9 cellular contexts compared by ENCODE assay signal in the genomic region with DNA sequence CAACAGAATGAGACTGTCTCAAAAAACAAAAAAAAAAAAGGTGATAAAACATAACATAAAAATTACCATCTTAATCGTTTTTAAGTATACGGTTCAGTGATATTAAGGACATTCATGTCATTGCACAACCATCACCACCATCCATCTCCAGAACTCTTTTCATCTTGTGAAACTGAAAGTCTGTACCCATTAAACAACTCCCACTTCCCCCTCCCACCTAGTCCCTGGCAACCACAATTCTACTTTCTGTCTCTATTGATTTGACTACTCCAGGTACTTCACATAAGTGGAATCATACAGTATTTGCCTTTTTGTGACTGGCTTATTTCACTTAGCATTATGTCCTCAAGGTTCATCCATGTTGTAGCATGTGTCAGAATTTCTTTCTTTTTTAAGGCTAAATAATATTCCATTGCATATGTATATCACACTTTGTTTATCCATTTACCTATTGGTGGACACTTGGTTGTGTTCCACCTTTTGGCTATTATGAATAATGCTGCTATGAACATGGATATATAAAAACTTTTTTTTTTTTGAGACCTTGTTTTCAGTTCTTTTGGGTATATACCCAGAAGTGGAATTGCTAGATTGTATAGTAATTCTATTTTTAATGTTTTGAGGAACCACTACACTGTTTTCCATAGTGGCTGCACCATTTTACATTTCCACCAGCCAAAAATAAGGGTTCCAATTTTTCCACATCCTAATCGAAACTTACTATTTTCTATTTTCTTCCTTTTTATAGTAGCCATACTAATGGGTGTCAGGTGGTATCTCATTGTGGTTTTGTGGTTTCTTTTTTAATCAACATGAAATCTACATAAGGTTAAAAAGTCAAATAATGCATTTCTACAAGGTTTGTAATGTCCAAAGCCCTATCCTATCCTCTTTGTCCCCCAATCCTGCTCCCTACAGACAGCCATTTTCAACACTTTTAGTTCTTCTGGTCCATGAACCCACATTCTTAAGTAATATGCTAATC. TPM values are rescaled to one million over a fixed set of nuclear protein-coding genes. Genes with fewer than 3 reads are reported as not detected.
DNase-seq lines count a peak whose midpoint lies in the region; ATAC-seq and TF ChIP-seq lines count a peak whose summit lies in the region.
"Had no signal": no experiment of that assay in that cellular context is flagged by ENCODE, and none has a peak within 500 bp of the region (broad histone marks: within the 10 kb centered on the region; RNA-seq: fewer than 3 reads in every experiment).

No MANE protein-coding gene starts in this region.

- 77 to 79% methylated on average over 3 of the region's 3 CpGs for WGBS in lower leg skin, 2 donors

- no peaks in the 10 kb centered on the region for H3K9me3 Mint-ChIP-seq in activated naive CD4-positive, alpha-beta T cell treated with anti-CD3 and anti-CD28 coated beads, Interleukin-2, amount 50 U/mL, for 72 hours

- intact Hi-C loops in lower leg skin (cut with DNase I; ENCODE audit: low total_unique reads) = loop anchor here (5.0 kb wide), 1 partner anchor 276 kb away; no protein-coding TSS in a partner anchor

- TF ChIP-seq CTCF in GM12864 (IDR thresholded peaks at IDR 0.05; ENCODE audit: low read depth, low read length, missing control alignments) = no peak
- TF ChIP-seq CTCF in lower leg skin (IDR thresholded peaks at IDR 0.05) = no peak
- TF ChIP-seq CTCF in WERI-Rb-1 (IDR thresholded peaks at IDR 0.05; ENCODE audit: low read depth, low read length) = no peak

- H3K4me3 ChIP-seq in GM12864 (ENCODE audit: low read depth, low read length) (no peak overlapping the region), lower leg skin (ENCODE audit: low read depth, poor library complexity, severe bottlenecking) (no peak overlapping the region), WERI-Rb-1 (ENCODE audit: low read depth, low read length) (no peak overlapping the region)

- no peak for TF ChIP-seq POLR2A in lower leg skin (IDR thresholded peaks at IDR 0.05)

- H3K9me3 ChIP-seq in WERI-Rb-1 (ENCODE audit: severe bottlenecking) = no peaks in the 10 kb centered on the region

- H3K27me3 ChIP-seq in WERI-Rb-1 (ENCODE audit: insufficient read depth, low read depth, severe bottlenecking) = no peaks in the 10 kb centered on the region

- H3K36me3 Mint-ChIP-seq in activated naive CD4-positive, alpha-beta T cell treated with anti-CD3 and anti-CD28 coated beads, Interleukin-2, amount 50 U/mL, for 72 hours = no peaks in the 10 kb centered on the region

- no peak overlapping the region for H3K27ac ChIP-seq in WERI-Rb-1
- H3K27ac ChIP-seq: SJSA1 had no signal

- H3K36me3 ChIP-seq in WERI-Rb-1 = no peaks in the 10 kb centered on the region
- H3K36me3 ChIP-seq: SJSA1 had no signal

- peak overlapping the region in 1 of 2 donors; percentile 52 for H3K27ac Mint-ChIP-seq in activated naive CD4-positive, alpha-beta T cell treated with anti-CD3 and anti-CD28 coated beads, Interleukin-2, amount 50 U/mL, for 72 hours

- ATAC-seq in GM21515 (IDR thresholded peaks at IDR 0.05; ENCODE audit: unreplicated experiment) = peak; percentile 95
- ATAC-seq in HG03558 (IDR thresholded peaks at IDR 0.05; ENCODE audit: extremely low read depth, unreplicated experiment) = peak; percentile 86
- peak; percentile 97 to 98 for ATAC-seq in activated naive CD4-positive, alpha-beta T cell treated with anti-CD3 and anti-CD28 coated beads, Interleukin-2, amount 50 U/mL, for 72 hours

- DNase-seq in GM12864 (ENCODE audit: low read depth) = peak; percentile 73
- peak in 1 of 2 donors; percentile 35 for DNase-seq in activated naive CD4-positive, alpha-beta T cell treated with anti-CD3 and anti-CD28 coated beads, Interleukin-2, amount 50 U/mL, for 72 hours (ENCODE audit: low spot score in 2 of 2)
- DNase-seq in lower leg skin (ENCODE audit: low spot score in 2 of 2) = no peak
- no peak for DNase-seq in WERI-Rb-1
- no peak for DNase-seq in kidney glomerular epithelial cell (lab: John Stamatoyannopoulos, UW)
- DNase-seq in pons (ENCODE audit: low spot score) = no peak

RNA-seq across cellular contexts. Expression of a gene that starts 23.4 kb away (rescaled TPM):
- 10 to 100 TPM; 24.0 to 29.2 TPM for total RNA-seq in activated naive CD4-positive, alpha-beta T cell treated with anti-CD3 and anti-CD28 coated beads, Interleukin-2, amount 50 U/mL, for 72 hours
- 10 to 100 TPM; 30.5 to 46.7 (median 40.8) TPM for total RNA-seq in lower leg skin

RNA-seq across cellular contexts. Expression of a gene that starts 45.4 kb away (rescaled TPM):
- total RNA-seq in activated naive CD4-positive, alpha-beta T cell treated with anti-CD3 and anti-CD28 coated beads, Interleukin-2, amount 50 U/mL, for 72 hours = 100 to 1,000 TPM in 1 of 2 donors, 10 to 100 TPM in 1; 49.4 to 122 TPM
- total RNA-seq in lower leg skin = 10 to 100 TPM; 13.1 to 27.1 (median 17.9) TPM
